ENCODE assay signal across 23 cellular contexts in the genomic region with DNA sequence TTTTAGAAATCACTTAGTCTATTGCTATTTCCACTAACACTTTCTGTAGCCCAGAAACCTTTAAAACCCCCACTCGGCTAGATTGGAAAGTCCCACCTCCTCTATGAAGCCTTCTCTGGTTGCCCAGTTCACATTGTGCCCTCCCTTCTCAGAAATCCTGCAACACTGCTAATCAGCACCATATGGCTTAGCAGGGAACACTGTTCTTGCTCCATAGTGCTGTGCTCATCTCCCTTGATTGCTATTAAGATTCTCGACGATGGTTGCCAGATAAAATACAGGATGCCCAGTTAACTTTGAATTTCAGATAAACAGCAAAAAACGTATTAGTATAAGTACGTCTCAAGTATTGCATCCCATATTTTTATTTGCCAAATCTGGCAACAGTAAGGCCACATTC. TPM values are rescaled to one million over a fixed set of nuclear protein-coding genes. Genes with fewer than 3 reads are reported as not detected.
DNase-seq lines count a peak whose midpoint lies in the region; ATAC-seq and TF ChIP-seq lines count a peak whose summit lies in the region.
"Had no signal": no experiment of that assay in that cellular context is flagged by ENCODE, and none has a peak within 500 bp of the region (broad histone marks: within the 10 kb centered on the region; RNA-seq: fewer than 3 reads in every experiment).

No MANE protein-coding gene starts in this region.

- H3K9me3 Mint-ChIP-seq in osteocyte (ENCODE audit: unreplicated experiment), result no peaks in the 10 kb centered on the region
- H3K9me3 Mint-ChIP-seq: activated naive CD4-positive, alpha-beta T cell treated with anti-CD3 and anti-CD28 coated beads, Interleukin-2, amount 10 ng/mL, durations not matched to agents 7 days and 5 days; dendritic cell treated with granulocyte-macrophage colony-stimulating factor and Interleukin-4, amounts not matched to agents 40 ng/mL and 50 ng/mL, for 4 days; GM23338; T-helper 1 cell treated with Interleukin-12 subunit alpha and Interleukin-12 subunit beta and Interleukin-4 antibody, amounts not matched to agents 30 μg/mL and 1 μg/mL, for 36 hours had no signal

- H3K27me3 Mint-ChIP-seq in osteocyte (ENCODE audit: unreplicated experiment), result no peaks in the 10 kb centered on the region
- H3K27me3 Mint-ChIP-seq: dendritic cell treated with granulocyte-macrophage colony-stimulating factor and Interleukin-4, amounts not matched to agents 40 ng/mL and 50 ng/mL, for 4 days had no signal

- H3K27ac ChIP-seq in left lung, result no peak overlapping the region
- H3K27ac ChIP-seq: gastrocnemius medialis, neutrophil had no signal

- peak; percentile 74 for DNase-seq in AG20443 (ENCODE audit: low spot score)
- peak; percentile 26 for DNase-seq in NCI-H69 (lab: John Stamatoyannopoulos, UW)
- DNase-seq in choroid plexus epithelial cell (ENCODE audit: low read depth), result peak; percentile 66
- DNase-seq in osteocyte (ENCODE audit: extremely low spot score, unreplicated experiment), result no peak
- DNase-seq in left lobe of liver (ENCODE audit: low spot score), result no peak
- no peak for DNase-seq in left lung
- no peak for DNase-seq in posterior cingulate gyrus
- DNase-seq: activated CD8-positive, alpha-beta memory T cell treated with anti-CD3 and anti-CD28 coated beads for 24 hours; activated naive CD4-positive, alpha-beta T cell treated with anti-CD3 and anti-CD28 coated beads, Interleukin-2, amount 10 ng/mL, durations not matched to agents 7 days and 5 days; activated T-cell treated with anti-CD3 and anti-CD28 coated beads, Interleukin-2, amount 50 U/mL, for 48 hours; AML-193; COR-L47; gastrocnemius medialis; left colon; NCI-H1092 treated with DMSO at 0.1 percent for 48 hours; NCI-H526; retina; SHP77 treated with DMSO at 0.1 percent for 48 hours had no signal

- no peaks in the 10 kb centered on the region for H3K27me3 ChIP-seq in left lung
- H3K27me3 ChIP-seq: gastrocnemius medialis, neutrophil had no signal

- intact Hi-C loops in left lung (cut with DNase I) (no loop called here), posterior cingulate gyrus (cut with DNase I) (no loop called here)

- H3K4me1 Mint-ChIP-seq in osteocyte (ENCODE audit: unreplicated experiment), result peaks cover 94% of the 10 kb centered on the region
- H3K4me1 Mint-ChIP-seq: activated naive CD4-positive, alpha-beta T cell treated with anti-CD3 and anti-CD28 coated beads, Interleukin-2, amount 10 ng/mL, durations not matched to agents 7 days and 5 days had no signal

- no peaks in the 10 kb centered on the region for H3K9me3 ChIP-seq in left lung
- H3K9me3 ChIP-seq: gastrocnemius medialis, neutrophil had no signal

- H3K27ac Mint-ChIP-seq in osteocyte (ENCODE audit: unreplicated experiment), result peak overlapping the region; percentile 90
- H3K27ac Mint-ChIP-seq: activated naive CD4-positive, alpha-beta T cell treated with anti-CD3 and anti-CD28 coated beads, Interleukin-2, amount 10 ng/mL, durations not matched to agents 7 days and 5 days; dendritic cell treated with granulocyte-macrophage colony-stimulating factor and Interleukin-4, amounts not matched to agents 40 ng/mL and 50 ng/mL, for 4 days; GM23338; T-helper 1 cell treated with Interleukin-12 subunit alpha and Interleukin-12 subunit beta and Interleukin-4 antibody, amounts not matched to agents 30 μg/mL and 1 μg/mL, for 36 hours had no signal

- TF ChIP-seq CTCF in choroid plexus epithelial cell (conservative IDR thresholded peaks at IDR 0.05; ENCODE audit: low read depth, low read length) (no peak), osteocyte (IDR thresholded peaks at IDR 0.05) (no peak), left lung (IDR thresholded peaks at IDR 0.05) (no peak)

- ATAC-seq in left lobe of liver (no peak), left lung (no peak), HG03280 (IDR thresholded peaks at IDR 0.05; ENCODE audit: unreplicated experiment) (no peak)
- ATAC-seq: GM23338, left colon had no signal

- no peak overlapping the region for H3K4me3 Mint-ChIP-seq in osteocyte (ENCODE audit: unreplicated experiment)
- H3K4me3 Mint-ChIP-seq: activated naive CD4-positive, alpha-beta T cell treated with anti-CD3 and anti-CD28 coated beads, Interleukin-2, amount 10 ng/mL, durations not matched to agents 7 days and 5 days; dendritic cell treated with granulocyte-macrophage colony-stimulating factor and Interleukin-4, amounts not matched to agents 40 ng/mL and 50 ng/mL, for 4 days; GM23338; T-helper 1 cell treated with Interleukin-12 subunit alpha and Interleukin-12 subunit beta and Interleukin-4 antibody, amounts not matched to agents 30 μg/mL and 1 μg/mL, for 36 hours had no signal

- no peaks in the 10 kb centered on the region for H3K36me3 ChIP-seq in left lung
- H3K36me3 ChIP-seq: gastrocnemius medialis, neutrophil had no signal

- peaks cover 9 to 11% of the 10 kb centered on the region in 2 donors for H3K4me1 ChIP-seq in left lung
- H3K4me1 ChIP-seq: gastrocnemius medialis had no signal

- H3K4me3 ChIP-seq in choroid plexus epithelial cell (ENCODE audit: low read depth, low read length) (no peak overlapping the region), left lung (no peak overlapping the region)
- H3K4me3 ChIP-seq: gastrocnemius medialis, GM23338 had no signal

- no peaks in the 10 kb centered on the region for H3K36me3 Mint-ChIP-seq in osteocyte (ENCODE audit: unreplicated experiment)
- H3K36me3 Mint-ChIP-seq: activated naive CD4-positive, alpha-beta T cell treated with anti-CD3 and anti-CD28 coated beads, Interleukin-2, amount 10 ng/mL, durations not matched to agents 7 days and 5 days had no signal

RNA-seq across cellular contexts. Expression of a gene that starts 40.1 kb away (rescaled TPM):
- total RNA-seq in osteocyte, result 74.5 and 86.5 TPM in 2 replicates
- 18.7 TPM for total RNA-seq in left lobe of liver
- total RNA-seq in left lung, result 10 to 100 TPM; 49.0 to 50.7 TPM

RNA-seq across cellular contexts. Expression of a gene that starts 44.3 kb away (rescaled TPM):
- total RNA-seq in osteocyte, result 128 and 138 TPM in 2 replicates
- total RNA-seq in left lobe of liver, result 14.2 TPM
- 10 to 100 TPM; 62.0 to 77.6 TPM for total RNA-seq in left lung

Comparison
In these comparisons a context has a peak if more than half of its experiments do, and no peak if none do; other contexts are left out.
1. DNase-seq: peak in AG20443 (single experiment), NCI-H69 (single experiment) and choroid plexus epithelial cell (single experiment); none in osteocyte (single experiment), left lobe of liver (single experiment), left lung (0 of 2) and posterior cingulate gyrus (0 of 10).